In the genomic region with DNA sequence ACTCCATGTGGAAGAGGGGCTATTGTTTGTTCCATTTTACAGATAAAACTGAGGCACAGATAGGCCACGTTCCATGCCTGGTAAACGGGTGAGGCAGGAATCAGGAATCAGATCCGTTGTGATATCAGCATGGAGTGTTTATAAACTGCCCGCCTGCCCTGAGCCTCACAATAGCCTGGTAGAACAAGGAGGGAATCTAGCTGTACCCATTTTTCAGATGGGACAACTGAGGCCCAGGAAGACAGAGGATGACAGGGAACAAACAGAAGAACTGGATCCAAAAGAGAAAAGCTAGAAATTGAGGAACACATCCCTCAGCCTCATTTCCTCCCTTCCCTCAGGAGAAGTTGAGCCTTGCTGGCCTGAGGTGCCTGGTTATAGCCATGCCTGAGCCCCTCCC, we compare ENCODE assay signal across 28 cellular contexts. TPM values are rescaled to one million over a fixed set of nuclear protein-coding genes. Genes with fewer than 3 reads are reported as not detected.
DNase-seq lines count a peak whose midpoint lies in the region; ATAC-seq and TF ChIP-seq lines count a peak whose summit lies in the region.
"Had no signal": no experiment of that assay in that cellular context is flagged by ENCODE, and none has a peak within 500 bp of the region (broad histone marks: within the 10 kb centered on the region; RNA-seq: fewer than 3 reads in every experiment).

No MANE protein-coding gene starts in this region.

- H3K4me1 Mint-ChIP-seq in CD8-positive, alpha-beta memory T cell = peaks cover 23 to 27% (median 24%) of the 10 kb centered on the region in 3 donors
- H3K4me1 Mint-ChIP-seq in effector memory CD8-positive, alpha-beta T cell (ENCODE audit: low read depth in 2 of 2) = peaks cover 26% of the 10 kb centered on the region in 2 donors
- H3K4me1 Mint-ChIP-seq in stimulated activated effector memory CD8-positive, alpha-beta T cell treated with anti-CD3 and anti-CD28 coated beads, Interleukin-12 subunit alpha, Interleukin-12 subunit beta, amount 100 ng/mL, for 72 hours = peaks cover 37% of the 10 kb centered on the region

- H3K4me3 Mint-ChIP-seq in CD8-positive, alpha-beta memory T cell = no peak overlapping the region
- H3K4me3 Mint-ChIP-seq in effector memory CD8-positive, alpha-beta T cell = peak overlapping the region in 1 of 2 donors; percentile 50
- H3K4me3 Mint-ChIP-seq in stimulated activated effector memory CD8-positive, alpha-beta T cell treated with anti-CD3 and anti-CD28 coated beads, Interleukin-12 subunit alpha, Interleukin-12 subunit beta, amount 100 ng/mL, for 72 hours = no peak overlapping the region
- H3K4me3 Mint-ChIP-seq: activated CD4-positive, alpha-beta T cell treated with anti-CD3 and anti-CD28 coated beads, Interleukin-2, amount 10 ng/mL, durations not matched to agents 7 days and 5 days; activated T-cell treated with anti-CD3 and anti-CD28 coated beads, Interleukin-2, amount 50 U/mL, for 4 hours; CD4-positive, alpha-beta memory T cell; IgD-negative memory B cell had no signal

- no peaks in the 10 kb centered on the region for H3K9me3 ChIP-seq in CD8-positive, alpha-beta memory T cell (ENCODE audit: low read length)
- H3K9me3 ChIP-seq: ovary had no signal

- POLR2A ChIA-PET in CD8-positive, alpha-beta memory T cell (lab: Charles Lee) = no interaction called here

- peak overlapping the region in 7 of 8 donors; percentile 17 to 89 (median 49) for H3K27ac Mint-ChIP-seq in CD8-positive, alpha-beta memory T cell
- H3K27ac Mint-ChIP-seq in effector memory CD8-positive, alpha-beta T cell = peak overlapping the region; percentile 86 to 94
- H3K27ac Mint-ChIP-seq in stimulated activated effector memory CD8-positive, alpha-beta T cell treated with anti-CD3 and anti-CD28 coated beads, Interleukin-12 subunit alpha, Interleukin-12 subunit beta, amount 100 ng/mL, for 72 hours = peak overlapping the region; percentile 52
- H3K27ac Mint-ChIP-seq: activated CD4-positive, alpha-beta T cell treated with anti-CD3 and anti-CD28 coated beads, Interleukin-2, amount 10 ng/mL, durations not matched to agents 7 days and 5 days; CD4-positive, alpha-beta memory T cell had no signal

- no peaks in the 10 kb centered on the region for H3K36me3 ChIP-seq in CD8-positive, alpha-beta memory T cell (ENCODE audit: insufficient read depth, low read length)
- H3K36me3 ChIP-seq: brain microvascular endothelial cell, ovary had no signal

- peaks cover 14% of the 10 kb centered on the region for H3K4me1 ChIP-seq in CD8-positive, alpha-beta memory T cell (ENCODE audit: insufficient read depth, low read length)

- no peak for TF ChIP-seq CTCF in VCaP (conservative IDR thresholded peaks at IDR 0.05)

- H3K27me3 ChIP-seq in CD8-positive, alpha-beta memory T cell (ENCODE audit: insufficient read depth, low read length, poor library complexity, severe bottlenecking) = no peaks in the 10 kb centered on the region
- H3K27me3 ChIP-seq: brain microvascular endothelial cell, esophagus squamous epithelium, ovary had no signal

- H3K4me3 ChIP-seq in CD8-positive, alpha-beta memory T cell (ENCODE audit: low read length) = no peak overlapping the region
- H3K4me3 ChIP-seq: coronary artery, esophagus squamous epithelium, ovary, smooth muscle cell had no signal

- peaks cover 8 to 24% (median 16%) of the 10 kb centered on the region in 3 donors for H3K36me3 Mint-ChIP-seq in CD8-positive, alpha-beta memory T cell
- peaks cover 16% of the 10 kb centered on the region for H3K36me3 Mint-ChIP-seq in effector memory CD8-positive, alpha-beta T cell (ENCODE audit: insufficient read depth)
- peaks cover 37% of the 10 kb centered on the region for H3K36me3 Mint-ChIP-seq in stimulated activated effector memory CD8-positive, alpha-beta T cell treated with anti-CD3 and anti-CD28 coated beads, Interleukin-12 subunit alpha, Interleukin-12 subunit beta, amount 100 ng/mL, for 72 hours

- H3K9me3 Mint-ChIP-seq in CD8-positive, alpha-beta memory T cell = peaks cover 0 to 1% (median 0%) of the 10 kb centered on the region in 5 donors
- H3K9me3 Mint-ChIP-seq in effector memory CD8-positive, alpha-beta T cell = no peaks in the 10 kb centered on the region
- H3K9me3 Mint-ChIP-seq in stimulated activated effector memory CD8-positive, alpha-beta T cell treated with anti-CD3 and anti-CD28 coated beads, Interleukin-12 subunit alpha, Interleukin-12 subunit beta, amount 100 ng/mL, for 72 hours = no peaks in the 10 kb centered on the region

- no peak for DNase-seq in CD8-positive, alpha-beta memory T cell
- no peak for DNase-seq in effector memory CD8-positive, alpha-beta T cell
- DNase-seq in stimulated activated effector memory CD8-positive, alpha-beta T cell treated with anti-CD3 and anti-CD28 coated beads, Interleukin-12 subunit alpha, Interleukin-12 subunit beta, amount 100 ng/mL, for 72 hours (ENCODE audit: low spot score in 2 of 2) = no peak
- DNase-seq: activated CD4-positive, alpha-beta T cell treated with anti-CD3 and anti-CD28 coated beads, Interleukin-2, amount 10 ng/mL, durations not matched to agents 7 days and 5 days; activated T-cell treated with anti-CD3 and anti-CD28 coated beads, Interleukin-2, amount 50 U/mL, for 4 hours; brain microvascular endothelial cell; CD4-positive, alpha-beta memory T cell; DMS153; esophagus squamous epithelium; foreskin melanocyte; GOT3; left ventricle myocardium superior; naive thymus-derived CD8-positive, alpha-beta T cell; NCI-H1105; NCI-H1930; NCI-H526; NK-92 treated with Interleukin-12 subunit alpha and Interleukin-12 subunit beta, amount 100 ng/mL, for 24 hours; ovary; PC-3; Right ventricle myocardium superior; stimulated activated CD4-positive, alpha-beta T cell treated with anti-CD3 and anti-CD28 coated beads, Interleukin-1b, Interleukin-23, amount 100 ng/mL, for 48 hours had no signal

- ATAC-seq in effector memory CD8-positive, alpha-beta T cell (replicated peaks) = no peak
- ATAC-seq in stimulated activated effector memory CD8-positive, alpha-beta T cell treated with anti-CD3 and anti-CD28 coated beads, Interleukin-12 subunit alpha, Interleukin-12 subunit beta, amount 100 ng/mL, for 72 hours = no peak
- ATAC-seq in HG02798 (IDR thresholded peaks at IDR 0.05; ENCODE audit: poor library complexity, unreplicated experiment) (no peak), GM21825 (IDR thresholded peaks at IDR 0.05; ENCODE audit: unreplicated experiment) (no peak), GM19452 (IDR thresholded peaks at IDR 0.05; ENCODE audit: unreplicated experiment) (no peak)
- ATAC-seq: activated T-cell treated with anti-CD3 and anti-CD28 coated beads, Interleukin-2, amount 50 U/mL, for 4 hours; naive thymus-derived CD8-positive, alpha-beta T cell; PC-3 had no signal

- CTCF ChIA-PET in CD8-positive, alpha-beta memory T cell (lab: Charles Lee) = no interaction called here

- H3K27me3 Mint-ChIP-seq in CD8-positive, alpha-beta memory T cell = peaks cover 0 to 1% of the 10 kb centered on the region in 2 donors
- no peaks in the 10 kb centered on the region for H3K27me3 Mint-ChIP-seq in effector memory CD8-positive, alpha-beta T cell
- H3K27me3 Mint-ChIP-seq: activated CD4-positive, alpha-beta T cell treated with anti-CD3 and anti-CD28 coated beads, Interleukin-2, amount 10 ng/mL, durations not matched to agents 7 days and 5 days; CD4-positive, alpha-beta memory T cell; IgD-negative memory B cell; naive thymus-derived CD8-positive, alpha-beta T cell had no signal

- H3K27ac ChIP-seq in CD8-positive, alpha-beta memory T cell (ENCODE audit: low read depth, low read length) = no peak overlapping the region
- peak overlapping the region; percentile 76; the same call in 1 of the 2 replicates for H3K27ac ChIP-seq in VCaP
- H3K27ac ChIP-seq: brain microvascular endothelial cell, coronary artery had no signal

RNA-seq across cellular contexts. Expression of gene CERS4, which starts 32.5 kb away (rescaled TPM):
- total RNA-seq in CD8-positive, alpha-beta memory T cell = 10 to 100 TPM; 21.5 to 21.9 TPM
- 13.3 TPM for polyA plus RNA-seq in CD8-positive, alpha-beta memory T cell
